Comparison of ENCODE assay signal across 14 cellular contexts in the genomic region with DNA sequence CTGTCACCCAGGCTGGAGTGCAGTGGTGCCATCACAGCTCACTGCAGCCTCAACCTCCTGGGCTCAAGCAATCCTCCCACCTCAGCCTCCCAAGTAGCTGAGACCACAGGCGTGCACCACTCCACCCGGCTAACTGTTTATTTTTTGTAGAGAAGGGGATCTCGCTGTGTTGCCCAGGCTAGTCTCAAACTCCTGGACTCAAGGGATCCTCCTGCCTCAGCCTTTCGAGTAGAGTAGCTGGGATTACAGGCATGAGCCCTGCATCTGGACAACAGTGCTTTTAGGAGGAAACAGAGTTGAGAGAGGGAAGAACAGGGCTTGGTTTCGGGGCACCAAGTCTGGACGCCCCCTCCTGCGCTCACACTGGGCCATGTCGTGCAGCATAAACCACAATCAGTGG. TPM values are rescaled to one million over a fixed set of nuclear protein-coding genes. Genes with fewer than 3 reads are reported as not detected.
DNase-seq lines count a peak whose midpoint lies in the region; ATAC-seq, FAIRE-seq and TF ChIP-seq lines count a peak whose summit lies in the region.
"Not testable (repeated sequence)": the region's sequence is repeated elsewhere in the genome, so short reads cannot be mapped to it uniquely, and the experiment has no call there.
"Had no signal": no experiment of that assay in that cellular context is flagged by ENCODE, and none has a peak within 500 bp of the region (broad histone marks: within the 10 kb centered on the region; RNA-seq: fewer than 3 reads in every experiment).

No MANE protein-coding gene starts in this region.

- in situ Hi-C loops in K562 (cut with MboI) = not testable (repeated sequence)

- not testable (repeated sequence) for H3K79me1 ChIP-seq in neuronal stem cell (ENCODE audit: low read depth, low read length)

- H3K9me1 ChIP-seq in K562 (ENCODE audit: control insufficient read depth, insufficient read depth, low read length) = not testable (repeated sequence)

- peak overlapping the region in 2 of 11 experiments; percentile 6 to 35; a peak in 1 of 22 replicates for H3K9ac ChIP-seq in BLaER1 treated with 17β-estradiol and CSF1 and Interleukin-3, amounts not matched to agents 10 nM and 100 nM
- H3K9ac ChIP-seq in K562 (ENCODE audit: insufficient read depth in 1 of 2, low read depth in 2 of 2, low read length in 2 of 2) = peak overlapping the region in 1 of 2 experiments; percentile 52; a peak in 1 of 4 replicates
- not testable (repeated sequence) for H3K9ac ChIP-seq in neuronal stem cell (ENCODE audit: low read depth, low read length, poor library complexity); parathyroid adenoma

- not testable (repeated sequence) for H3K23ac ChIP-seq in neuronal stem cell (ENCODE audit: low read depth, low read length, poor library complexity)

- not testable (repeated sequence) for TF ChIP-seq RAD21 in K562 (CRISPR knock-in tag; conservative IDR thresholded peaks at IDR 0.05 in 1 of 2, IDR thresholded peaks at IDR 0.05 in 1 of 2)

- H3K4me1 ChIP-seq in BLaER1 treated with 17β-estradiol and CSF1 and Interleukin-3, amounts not matched to agents 10 nM and 100 nM = peaks cover 8 to 28% (median 21%) of the 10 kb centered on the region in 10 experiments
- H3K4me1 ChIP-seq in K562 (replicated peaks in 1 of 2; ENCODE audit: control insufficient read depth in 2 of 2, insufficient read depth in 2 of 2, low read length in 2 of 2) (peaks cover 3 to 38% of the 10 kb centered on the region in 2 experiments; a peak in 3 of 5 replicates), vagina (peaks cover 31% of the 10 kb centered on the region)
- H3K4me1 ChIP-seq in neuronal stem cell (ENCODE audit: control insufficient read depth in 2 of 2, insufficient read depth in 1 of 2, low read depth in 1 of 2, low read length in 2 of 2); parathyroid adenoma: not testable (repeated sequence)

- not testable (repeated sequence) for H2BK120ac ChIP-seq in neuronal stem cell (ENCODE audit: low read depth, low read length)

- not testable (repeated sequence) for H3K4me3 ChIP-seq in BLaER1 treated with 17β-estradiol and CSF1 and Interleukin-3, amounts not matched to agents 10 nM and 100 nM; K562; parathyroid adenoma (ENCODE audit: low read depth, low read length); vagina
- peak overlapping the region in 1 of 2 donors; percentile 52 for H3K4me3 ChIP-seq in neuronal stem cell (ENCODE audit: low read length in 2 of 2)

- peaks cover 16 to 24% (median 20%) of the 10 kb centered on the region in 11 experiments; a peak in 19 of 22 replicates for H3K27me3 ChIP-seq in BLaER1 treated with 17β-estradiol and CSF1 and Interleukin-3, amounts not matched to agents 10 nM and 100 nM
- H3K27me3 ChIP-seq in K562 (ENCODE audit: control insufficient read depth in 2 of 2, insufficient read depth in 2 of 2, low read length in 2 of 2) (peaks cover 7 to 14% of the 10 kb centered on the region in 2 experiments; a peak in 4 of 5 replicates), neuronal stem cell (ENCODE audit: control insufficient read depth in 3 of 3, insufficient read depth in 3 of 3, low read depth in 1 of 3, low read length in 3 of 3) (peaks cover 7 to 66% (median 22%) of the 10 kb centered on the region in 3 experiments)
- not testable (repeated sequence) for H3K27me3 ChIP-seq in parathyroid adenoma (ENCODE audit: control insufficient read depth, insufficient read depth, low read length); vagina

- WGBS in K562 (ENCODE audit: insufficient coverage, low coverage, missing lambda C conversion rate) = 45% methylated on average over 8 of the region's 8 CpGs
- no CpG with 5 or more reads among the region's 8 CpGs for WGBS in neuronal stem cell (ENCODE audit: extremely low coverage in 2 of 2, insufficient read length in 2 of 2, insufficient replicate concordance in 1 of 2), 2 donors

- not testable (repeated sequence) for TF ChIP-seq POLR2A in K562 (conservative IDR thresholded peaks at IDR 0.05); vagina (IDR thresholded peaks at IDR 0.05)

- ATAC-seq in K562 = not testable (repeated sequence)

- H2AK5ac ChIP-seq in neuronal stem cell (ENCODE audit: low read depth, low read length) = peak overlapping the region; percentile 75

- H4K8ac ChIP-seq in neuronal stem cell (ENCODE audit: low read depth, low read length) = peak overlapping the region; percentile 96

- not testable (repeated sequence) for H3K79me2 ChIP-seq in K562 (ENCODE audit: control insufficient read depth, insufficient read depth, low read length); parathyroid adenoma

- H2BK5ac ChIP-seq in neuronal stem cell (ENCODE audit: low read length) = not testable (repeated sequence)

- not testable (repeated sequence) for H2AFZ ChIP-seq in K562 (ENCODE audit: low read depth, low read length); neuronal stem cell (ENCODE audit: low read length)
- peak overlapping the region; percentile 84 for H2AFZ ChIP-seq in parathyroid adenoma

- not testable (repeated sequence) for BruUV-seq in K562 (replicated peaks; lab: Mats Ljungman, UMichigan)

- H2BK12ac ChIP-seq in neuronal stem cell (ENCODE audit: low read length) = not testable (repeated sequence)

- CTCF ChIA-PET in K562 (lab: Yijun Ruan, JAX; ENCODE audit: low intra/inter-chr PET ratio) = not testable (repeated sequence)

- not testable (repeated sequence) for DNase-seq in K562 (ENCODE audit: extremely low read depth in 1 of 4, low spot score in 3 of 4); neuronal stem cell (ENCODE audit: low spot score); vagina (ENCODE audit: extremely low spot score in 2 of 2)

- not testable (repeated sequence) for TF ChIP-seq CTCF in K562 (IDR thresholded peaks at IDR 0.05 in 2 of 3, conservative IDR thresholded peaks at IDR 0.05 in 1 of 3; ENCODE audit: insufficient read depth in 2 of 3, low read depth in 1 of 3, low read length in 3 of 3); parathyroid adenoma (IDR thresholded peaks at IDR 0.05); vagina (IDR thresholded peaks at IDR 0.05)

- POLR2A ChIA-PET in K562 (lab: Yijun Ruan, JAX) = interaction anchor here (1.0 kb wide), 1 partner anchor 8 kb away, joined by 4 read pairs; no protein-coding TSS in a partner anchor

- H3K36me3 ChIP-seq in BLaER1 treated with 17β-estradiol and CSF1 and Interleukin-3, amounts not matched to agents 10 nM and 100 nM; K562 (ENCODE audit: control insufficient read depth, insufficient read depth, low read length); neuronal stem cell (replicated peaks in 1 of 2; ENCODE audit: control insufficient read depth in 2 of 2, insufficient read depth in 2 of 2, low read length in 2 of 2); parathyroid adenoma (ENCODE audit: control insufficient read depth, insufficient read depth, low read length); vagina: not testable (repeated sequence)

- H2BK15ac ChIP-seq in neuronal stem cell (ENCODE audit: low read length) = not testable (repeated sequence)

- H3K4ac ChIP-seq in neuronal stem cell (ENCODE audit: low read length) = not testable (repeated sequence)

- peak overlapping the region; percentile 76 for H3K18ac ChIP-seq in neuronal stem cell (ENCODE audit: low read length)

- not testable (repeated sequence) for H4K20me1 ChIP-seq in BLaER1 treated with 17β-estradiol and CSF1 and Interleukin-3, amounts not matched to agents 10 nM and 100 nM; K562 (replicated peaks; ENCODE audit: control insufficient read depth, insufficient read depth, low read length)

- not testable (repeated sequence) for H3K27ac ChIP-seq in BLaER1 treated with 17β-estradiol and CSF1 and Interleukin-3, amounts not matched to agents 10 nM and 100 nM; K562 (ENCODE audit: extremely low read depth, low read depth, low read length); neuronal stem cell (replicated peaks; ENCODE audit: low read length); parathyroid adenoma
- H3K27ac ChIP-seq in vagina = peak overlapping the region; percentile 50

- FAIRE-seq in K562 (lab: Jason Lieb, UNC) = not testable (repeated sequence)

- intact Hi-C loops in K562 (cut with micrococcal nuclease); vagina (cut with DNase I): not testable (repeated sequence)

- H4K91ac ChIP-seq in neuronal stem cell (ENCODE audit: low read depth, low read length, poor library complexity) = not testable (repeated sequence)

- TF ChIP-seq EP300 in K562 (IDR thresholded peaks at IDR 0.05; ENCODE audit: low read length) = not testable (repeated sequence)

- peak overlapping the region; percentile 55 to 83 (median 75) for H3K4me2 ChIP-seq in BLaER1 treated with 17β-estradiol and CSF1 and Interleukin-3, amounts not matched to agents 10 nM and 100 nM
- H3K4me2 ChIP-seq in K562 (ENCODE audit: insufficient read depth, low read length); neuronal stem cell (ENCODE audit: insufficient read depth, low read length, poor library complexity, severe bottlenecking): not testable (repeated sequence)
- H3K4me2 ChIP-seq in parathyroid adenoma (ENCODE audit: low read length) = peak overlapping the region; percentile 68

- not testable (repeated sequence) for H3K9me3 ChIP-seq in BLaER1 treated with 17β-estradiol and CSF1 and Interleukin-3, amounts not matched to agents 10 nM and 100 nM (replicated peaks in 1 of 11); K562 (replicated peaks; ENCODE audit: control insufficient read depth, insufficient read depth, low read depth, low read length); neuronal stem cell (replicated peaks in 1 of 2; ENCODE audit: control insufficient read depth in 2 of 2, insufficient read depth in 1 of 2, low read depth in 1 of 2, low read length in 2 of 2); parathyroid adenoma (ENCODE audit: control insufficient read depth, low read length); vagina

- H3K14ac ChIP-seq in neuronal stem cell (ENCODE audit: low read length) = peak overlapping the region; percentile 56

RNA-seq across cellular contexts. Expression of a gene that starts 4.1 kb away (rescaled TPM):
- total RNA-seq in K562 (2011; cell fraction: chromatin; rRNA removed; ENCODE audit: low replicate concordance) = 0.25 and 1.2 TPM in 2 replicates
- total RNA-seq in K562 (2011; cell fraction: nucleolus; rRNA removed) = 0.53 and 0.83 TPM in 2 replicates
- total RNA-seq in K562 (2011; cell fraction: nucleoplasm; rRNA removed) = 0.44 and 0.53 TPM in 2 replicates
- total RNA-seq in K562 (2014; rRNA removed) (0.12 and 0.23 TPM in 2 replicates), K562 (2014; rRNA removed; fragmentation: Illumina TruSeq; extraction: Trizol) (not detected in 2 replicates), K562 (2015; rRNA removed; fragmentation: Illumina TruSeq; extraction: Trizol) (not detected in 2 replicates), K562 (2021) (0.16 TPM in 1 of 2 replicates, not detected in the other), vagina (0.49 TPM)
- polyA plus RNA-seq in K562 (2011; rRNA removed) (0.04 and 0.08 TPM in 2 replicates), K562 (2014; fragmentation: Illumina TruSeq; extraction: Trizol) (not detected in 2 replicates), K562 (2014; fragmentation: Nextera tagmentation; extraction: Ambion mirVana) (not detected), K562 (2014; rRNA removed) (0.07 and 0.27 TPM in 2 replicates)
- 0.06 and 0.16 TPM in 2 replicates for polyA plus RNA-seq in K562 (2011; cell fraction: cytosol; rRNA removed)
- 0.81 and 1.6 TPM in 2 replicates for polyA plus RNA-seq in K562 (2011; cell fraction: nucleus; rRNA removed)
- polyA plus RNA-seq in K562 (2012) = 0.08 TPM in 1 of 2 replicates, not detected in the other
- not detected in 2 replicates for polyA minus RNA-seq in K562 (2011; rRNA and poly(A)+ RNA removed)
- not detected in 2 replicates for polyA minus RNA-seq in K562 (2011; cell fraction: cytosol; rRNA and poly(A)+ RNA removed)
- polyA minus RNA-seq in K562 (2011; cell fraction: nucleus; rRNA and poly(A)+ RNA removed) = 0.67 TPM in 2 replicates
- 0.18 TPM for polyA plus RNA-seq in neuronal stem cell (2013, experiment 1 of 2)
- polyA plus RNA-seq in neuronal stem cell (2013, experiment 2 of 2) = 0.25 TPM
- total RNA-seq: A673; CD4-positive, alpha-beta memory T cell; CD4-positive, CD25-positive, alpha-beta regulatory T cell; CD8-positive, alpha-beta memory T cell; Daoy; G401 had no signal
- polyA plus RNA-seq: AG04450; CD14-positive monocyte; CD4-positive, alpha-beta memory T cell; CD4-positive, CD25-positive, alpha-beta regulatory T cell; CD8-positive, alpha-beta memory T cell; GM12878 had no signal

RNA-seq across cellular contexts. Expression of a gene that starts 7.0 kb away (rescaled TPM):
- 12.1 and 28.8 TPM in 2 replicates for total RNA-seq in K562 (2011; cell fraction: chromatin; rRNA removed; ENCODE audit: low replicate concordance)
- total RNA-seq in K562 (2011; cell fraction: nucleolus; rRNA removed) = 14.1 and 17.5 TPM in 2 replicates
- 11.6 and 15.2 TPM in 2 replicates for total RNA-seq in K562 (2011; cell fraction: nucleoplasm; rRNA removed)
- total RNA-seq in K562 (2014; rRNA removed) (3.0 and 4.7 TPM in 2 replicates), K562 (2014; rRNA removed; fragmentation: Illumina TruSeq; extraction: Trizol) (1.2 and 1.8 TPM in 2 replicates), K562 (2015; rRNA removed; fragmentation: Illumina TruSeq; extraction: Trizol) (2.0 and 2.8 TPM in 2 replicates), K562 (2021) (9.4 and 11.6 TPM in 2 replicates), vagina (22.6 TPM)
- polyA plus RNA-seq in K562 (2011; rRNA removed) (4.4 and 6.3 TPM in 2 replicates), K562 (2014; fragmentation: Illumina TruSeq; extraction: Trizol) (4.1 and 5.0 TPM in 2 replicates), K562 (2014; fragmentation: Nextera tagmentation; extraction: Ambion mirVana) (1 to 10 TPM; 1.0 to 1.3 TPM), K562 (2014; rRNA removed) (8.4 and 9.8 TPM in 2 replicates)
- polyA plus RNA-seq in K562 (2011; cell fraction: cytosol; rRNA removed) = 7.7 and 18.9 TPM in 2 replicates
- polyA plus RNA-seq in K562 (2011; cell fraction: nucleus; rRNA removed) = 18.1 and 35.5 TPM in 2 replicates
- polyA plus RNA-seq in K562 (2012) = 7.6 and 10.3 TPM in 2 replicates
- polyA minus RNA-seq in K562 (2011; rRNA and poly(A)+ RNA removed) = 1.6 and 2.7 TPM in 2 replicates
- 5.6 and 15.1 TPM in 2 replicates for polyA minus RNA-seq in K562 (2011; cell fraction: cytosol; rRNA and poly(A)+ RNA removed)
- 3.1 and 4.4 TPM in 2 replicates for polyA minus RNA-seq in K562 (2011; cell fraction: nucleus; rRNA and poly(A)+ RNA removed)
- polyA plus RNA-seq in neuronal stem cell (2013, experiment 1 of 2) = 0.31 TPM
- 0.21 TPM for polyA plus RNA-seq in neuronal stem cell (2013, experiment 2 of 2)
- polyA plus RNA-seq: CD14-positive monocyte had no signal

RNA-seq across cellular contexts. Expression of a gene that starts 28.8 kb away (rescaled TPM):
- total RNA-seq in K562 (2011; cell fraction: chromatin; rRNA removed; ENCODE audit: low replicate concordance) = 24.8 and 67.6 TPM in 2 replicates
- total RNA-seq in K562 (2011; cell fraction: nucleolus; rRNA removed) = 113 and 120 TPM in 2 replicates
- 64.9 and 67.3 TPM in 2 replicates for total RNA-seq in K562 (2011; cell fraction: nucleoplasm; rRNA removed)
- total RNA-seq in K562 (2014; rRNA removed) = 22.1 and 31.4 TPM in 2 replicates
- 5.7 and 7.8 TPM in 2 replicates for total RNA-seq in K562 (2014; rRNA removed; fragmentation: Illumina TruSeq; extraction: Trizol)
- 12.2 and 14.5 TPM in 2 replicates for total RNA-seq in K562 (2015; rRNA removed; fragmentation: Illumina TruSeq; extraction: Trizol)
- 64.2 and 66.3 TPM in 2 replicates for total RNA-seq in K562 (2021)
- polyA plus RNA-seq in K562 (2011; rRNA removed) = 18.4 and 36.3 TPM in 2 replicates
- polyA plus RNA-seq in K562 (2011; cell fraction: cytosol; rRNA removed) = 26.8 and 94.4 TPM in 2 replicates
- polyA plus RNA-seq in K562 (2011; cell fraction: nucleus; rRNA removed) = 24.1 and 41.5 TPM in 2 replicates
- polyA plus RNA-seq in K562 (2012) = 43.3 and 57.4 TPM in 2 replicates
- 12.7 and 36.9 TPM in 2 replicates for polyA plus RNA-seq in K562 (2014; fragmentation: Illumina TruSeq; extraction: Trizol)
- 1 to 10 TPM; 1.2 to 1.9 TPM for polyA plus RNA-seq in K562 (2014; fragmentation: Nextera tagmentation; extraction: Ambion mirVana)
- polyA plus RNA-seq in K562 (2014; rRNA removed) = 31.8 and 34.1 TPM in 2 replicates
- 11.2 and 16.1 TPM in 2 replicates for polyA minus RNA-seq in K562 (2011; rRNA and poly(A)+ RNA removed)
- 42.9 and 55.0 TPM in 2 replicates for polyA minus RNA-seq in K562 (2011; cell fraction: cytosol; rRNA and poly(A)+ RNA removed)
- polyA minus RNA-seq in K562 (2011; cell fraction: nucleus; rRNA and poly(A)+ RNA removed) = 9.6 and 11.7 TPM in 2 replicates
- 18.0 TPM for polyA plus RNA-seq in neuronal stem cell (2013, experiment 1 of 2)
- polyA plus RNA-seq in neuronal stem cell (2013, experiment 2 of 2) = 17.5 TPM
- total RNA-seq in vagina = 6.1 TPM

RNA-seq across cellular contexts. Expression of a gene that starts 29.7 kb away (rescaled TPM):
- 10.1 and 40.2 TPM in 2 replicates for total RNA-seq in K562 (2011; cell fraction: chromatin; rRNA removed; ENCODE audit: low replicate concordance)
- 32.6 and 34.9 TPM in 2 replicates for total RNA-seq in K562 (2011; cell fraction: nucleolus; rRNA removed)
- 10.8 and 20.5 TPM in 2 replicates for total RNA-seq in K562 (2011; cell fraction: nucleoplasm; rRNA removed)
- total RNA-seq in K562 (2014; rRNA removed) (2.2 and 3.4 TPM in 2 replicates), K562 (2014; rRNA removed; fragmentation: Illumina TruSeq; extraction: Trizol) (0.29 TPM in 2 replicates), K562 (2015; rRNA removed; fragmentation: Illumina TruSeq; extraction: Trizol) (1.2 and 1.5 TPM in 2 replicates), K562 (2021) (5.7 and 7.0 TPM in 2 replicates), vagina (5.4 TPM)
- polyA plus RNA-seq in K562 (2011; rRNA removed) (2.7 and 5.1 TPM in 2 replicates), K562 (2014; fragmentation: Illumina TruSeq; extraction: Trizol) (0.85 and 2.2 TPM in 2 replicates), K562 (2014; fragmentation: Nextera tagmentation; extraction: Ambion mirVana) (under 1 TPM in 1 of 2 experiments, not detected in 1; 0.01 TPM), K562 (2014; rRNA removed) (4.8 and 9.1 TPM in 2 replicates)
- 2.9 and 4.0 TPM in 2 replicates for polyA plus RNA-seq in K562 (2011; cell fraction: cytosol; rRNA removed)
- polyA plus RNA-seq in K562 (2011; cell fraction: nucleus; rRNA removed) = 56.5 and 86.1 TPM in 2 replicates
- polyA plus RNA-seq in K562 (2012) = 6.2 and 8.3 TPM in 2 replicates
- 0.35 and 0.60 TPM in 2 replicates for polyA minus RNA-seq in K562 (2011; rRNA and poly(A)+ RNA removed)
- 1.9 and 8.5 TPM in 2 replicates for polyA minus RNA-seq in K562 (2011; cell fraction: cytosol; rRNA and poly(A)+ RNA removed)
- 10.0 and 12.4 TPM in 2 replicates for polyA minus RNA-seq in K562 (2011; cell fraction: nucleus; rRNA and poly(A)+ RNA removed)
- polyA plus RNA-seq in neuronal stem cell (2013, experiment 1 of 2) = 8.3 TPM
- polyA plus RNA-seq in neuronal stem cell (2013, experiment 2 of 2) = 7.9 TPM
- polyA plus RNA-seq: CD4-positive, alpha-beta memory T cell had no signal

RNA-seq across cellular contexts. Expression of a gene that starts 40.8 kb away (rescaled TPM):
- total RNA-seq in K562 (2011; cell fraction: chromatin; rRNA removed; ENCODE audit: low replicate concordance) = 67.3 and 231 TPM in 2 replicates
- 138 and 165 TPM in 2 replicates for total RNA-seq in K562 (2011; cell fraction: nucleolus; rRNA removed)
- total RNA-seq in K562 (2011; cell fraction: nucleoplasm; rRNA removed) = 70.2 and 72.2 TPM in 2 replicates
- total RNA-seq in K562 (2014; rRNA removed) (79.4 and 86.1 TPM in 2 replicates), K562 (2014; rRNA removed; fragmentation: Illumina TruSeq; extraction: Trizol) (6.5 and 9.6 TPM in 2 replicates), K562 (2015; rRNA removed; fragmentation: Illumina TruSeq; extraction: Trizol) (40.6 and 42.3 TPM in 2 replicates), K562 (2021) (68.3 and 73.1 TPM in 2 replicates), vagina (25.0 TPM)
- polyA plus RNA-seq in K562 (2011; rRNA removed) (25.3 and 27.6 TPM in 2 replicates), K562 (2014; fragmentation: Illumina TruSeq; extraction: Trizol) (36.1 and 45.1 TPM in 2 replicates), K562 (2014; fragmentation: Nextera tagmentation; extraction: Ambion mirVana) (1 to 10 TPM in 1 of 2 experiments, under 1 TPM in 1; 0.79 to 4.5 TPM), K562 (2014; rRNA removed) (96.0 TPM in 2 replicates)
- 55.4 and 125 TPM in 2 replicates for polyA plus RNA-seq in K562 (2011; cell fraction: cytosol; rRNA removed)
- polyA plus RNA-seq in K562 (2011; cell fraction: nucleus; rRNA removed) = 35.5 and 63.8 TPM in 2 replicates
- polyA plus RNA-seq in K562 (2012) = 46.1 and 46.4 TPM in 2 replicates
- polyA minus RNA-seq in K562 (2011; rRNA and poly(A)+ RNA removed) = 2.2 and 6.5 TPM in 2 replicates
- 21.9 and 26.5 TPM in 2 replicates for polyA minus RNA-seq in K562 (2011; cell fraction: cytosol; rRNA and poly(A)+ RNA removed)
- polyA minus RNA-seq in K562 (2011; cell fraction: nucleus; rRNA and poly(A)+ RNA removed) = 18.2 and 20.3 TPM in 2 replicates
- polyA plus RNA-seq in neuronal stem cell (2013, experiment 1 of 2) = 22.9 TPM
- polyA plus RNA-seq in neuronal stem cell (2013, experiment 2 of 2) = 21.4 TPM
